In genomic region chrX:153971124-153971631, GRCh38 we compare ENCODE assay signal across 8 cellular contexts. TPM values are rescaled to one million over a fixed set of nuclear protein-coding genes. Genes with fewer than 3 reads are reported as not detected.
DNase-seq lines count a peak whose midpoint lies in the region; ATAC-seq and TF ChIP-seq lines count a peak whose summit lies in the region.

No MANE protein-coding gene starts in this region.

- no peaks in the 10 kb centered on the region for H3K27me3 ChIP-seq in kidney epithelial cell (ENCODE audit: control insufficient read depth, insufficient read depth, low read length)

- DNase-seq in 8988T (peak; percentile 90), NCI-H2196 (lab: John Stamatoyannopoulos, UW; ENCODE audit: unreplicated experiment) (peak; percentile 76), kidney epithelial cell (ENCODE audit: low read depth) (peak; percentile 51)
- peak; percentile 64 to 79 for DNase-seq in central memory CD8-positive, alpha-beta T cell (ENCODE audit: low spot score in 2 of 2)
- DNase-seq in stimulated activated CD4-positive, alpha-beta T cell treated with anti-CD3 and anti-CD28 coated beads, Interleukin-15, amount 100 ng/mL, for 24 hours: peak; percentile 90

- H3K4me3 ChIP-seq in kidney epithelial cell (ENCODE audit: low read depth, low read length): peak overlapping the region; percentile 81

- H3K4me1 Mint-ChIP-seq in central memory CD8-positive, alpha-beta T cell: peaks cover 40% of the 10 kb centered on the region

- H3K36me3 ChIP-seq in kidney epithelial cell (ENCODE audit: control insufficient read depth, insufficient read depth, low read length): no peaks in the 10 kb centered on the region

- H3K4me3 Mint-ChIP-seq in central memory CD8-positive, alpha-beta T cell: peak overlapping the region; percentile 99

- no peak for TF ChIP-seq CTCF in kidney epithelial cell (IDR thresholded peaks at IDR 0.05; ENCODE audit: insufficient read depth, low read length, poor library complexity, severe bottlenecking)

- H3K27ac Mint-ChIP-seq in central memory CD8-positive, alpha-beta T cell (ENCODE audit: low read depth): peak overlapping the region; percentile 99

- H3K36me3 Mint-ChIP-seq in central memory CD8-positive, alpha-beta T cell (ENCODE audit: insufficient read depth): peaks cover 14% of the 10 kb centered on the region

- no peaks in the 10 kb centered on the region for H3K9me3 Mint-ChIP-seq in central memory CD8-positive, alpha-beta T cell

- no peaks in the 10 kb centered on the region for H3K27me3 Mint-ChIP-seq in central memory CD8-positive, alpha-beta T cell

- peak; percentile 40 for ATAC-seq in GM18517 (IDR thresholded peaks at IDR 0.05; ENCODE audit: unreplicated experiment)
- ATAC-seq in HG03066 (IDR thresholded peaks at IDR 0.05; ENCODE audit: low read depth, unreplicated experiment): peak; percentile 32
- ATAC-seq in activated CD4-positive, CD25-positive, alpha-beta regulatory T cell treated with anti-CD3 and anti-CD28 coated beads, Interleukin-2, amount 50 U/mL, for 24 hours: peak; percentile 49 to 51
- ATAC-seq in central memory CD8-positive, alpha-beta T cell (replicated peaks; ENCODE audit: extremely low read depth, poor library complexity, severe bottlenecking): peak; percentile 37

RNA-seq across cellular contexts. Expression of gene HCFC1, which starts 0.4 kb away (rescaled TPM):
- total RNA-seq in kidney epithelial cell: 56.2 and 72.2 TPM in 2 replicates

RNA-seq across cellular contexts. Expression of gene TMEM187, which starts 1.4 kb away (rescaled TPM):
- total RNA-seq in kidney epithelial cell: 6.7 and 11.9 TPM in 2 replicates

RNA-seq across cellular contexts. Expression of gene RENBP, which starts 26.7 kb away (rescaled TPM):
- 22.9 and 38.7 TPM in 2 replicates for total RNA-seq in kidney epithelial cell

RNA-seq across cellular contexts. Expression of gene NAA10, which starts 36.3 kb away (rescaled TPM):
- 139 and 141 TPM in 2 replicates for total RNA-seq in kidney epithelial cell

RNA-seq across cellular contexts. Expression of gene ARHGAP4, which starts 45.1 kb away (rescaled TPM):
- 12.7 and 14.0 TPM in 2 replicates for total RNA-seq in kidney epithelial cell

Comparison
In these comparisons a context has a peak if more than half of its experiments do, and no peak if none do; other contexts are left out.
1. Peak in every context shown above with its lines: DNase-seq, ATAC-seq and H3K4me3 ChIP-seq.